17 cellular contexts compared by ENCODE assay signal in the genomic region with DNA sequence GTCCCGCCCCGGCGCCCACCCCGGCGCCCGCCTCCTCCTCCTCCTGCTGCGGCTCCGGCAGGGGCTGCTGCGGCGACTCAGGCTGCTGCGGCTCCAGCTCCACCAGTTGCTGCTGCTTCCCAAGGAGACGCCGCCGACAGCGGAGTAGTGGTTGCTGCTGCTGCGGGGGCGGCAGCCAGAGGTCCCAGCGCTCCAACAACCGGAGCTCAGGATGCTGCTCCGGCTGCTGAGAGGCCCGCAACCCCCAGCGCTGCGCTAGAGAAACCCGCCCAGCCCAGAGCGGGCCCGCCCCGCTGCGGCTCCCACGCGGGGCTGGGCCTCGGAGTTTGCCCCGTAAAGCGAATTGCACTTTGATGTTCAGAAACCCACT. TPM values are rescaled to one million over a fixed set of nuclear protein-coding genes. Genes with fewer than 3 reads are reported as not detected.
DNase-seq lines count a peak whose midpoint lies in the region; ATAC-seq and TF ChIP-seq lines count a peak whose summit lies in the region.
"Had no signal": no experiment of that assay in that cellular context is flagged by ENCODE, and none has a peak within 500 bp of the region (broad histone marks: within the 10 kb centered on the region; RNA-seq: fewer than 3 reads in every experiment).

No MANE protein-coding gene starts in this region.

- no peak overlapping the region for H3K27ac Mint-ChIP-seq in type B pancreatic cell
- H3K27ac Mint-ChIP-seq: naive B cell had no signal

- H3K27ac ChIP-seq in right cardiac atrium (ENCODE audit: low read length) = no peak overlapping the region
- no peak overlapping the region for H3K27ac ChIP-seq in coronary artery
- H3K27ac ChIP-seq in lung (ENCODE audit: low read depth in 1 of 2, low read length in 1 of 2) = no peak overlapping the region
- H3K27ac ChIP-seq in aorta (ENCODE audit: low read depth in 1 of 2, low read length in 2 of 2) = no peak overlapping the region
- H3K27ac ChIP-seq: BLaER1, gastroesophageal sphincter, Peyer's patch, VCaP had no signal

- intact Hi-C loops in right cardiac atrium (cut with DNase I) (no loop called here), Right ventricle myocardium superior (cut with DNase I) (no loop called here), aorta (cut with DNase I) (no loop called here)

- WGBS in right cardiac atrium = 2% methylated on average over 33 of the region's 33 CpGs
- WGBS in lung, 2 donors = 1 to 2% methylated on average over 30 to 33 of the region's 33 CpGs
- 0 to 1% methylated on average over 30 to 33 of the region's 33 CpGs for WGBS in aorta, 2 donors

- H3K27me3 Mint-ChIP-seq in type B pancreatic cell = no peaks in the 10 kb centered on the region

- no peaks in the 10 kb centered on the region for H3K4me1 Mint-ChIP-seq in type B pancreatic cell (ENCODE audit: unreplicated experiment)

- TF ChIP-seq CTCF in coronary artery (IDR thresholded peaks at IDR 0.05) (no peak), lung (IDR thresholded peaks at IDR 0.05; ENCODE audit: control extremely low read depth, extremely low read depth) (no peak), type B pancreatic cell (conservative IDR thresholded peaks at IDR 0.05) (no peak)

- DNase-seq in right cardiac atrium = no peak
- DNase-seq in Right ventricle myocardium superior = no peak
- DNase-seq in coronary artery (ENCODE audit: low spot score) = no peak
- DNase-seq in lung (ENCODE audit: low spot score) = no peak
- peak in 1 of 2 donors; percentile 50 for DNase-seq in aorta
- DNase-seq in NCI-H82 treated with DMSO at 0.1 percent for 48 hours (lab: John Stamatoyannopoulos, UW; ENCODE audit: unreplicated experiment) = no peak
- no peak for DNase-seq in type B pancreatic cell (ENCODE audit: extremely low spot score, unreplicated experiment)
- DNase-seq: KG1; naive B cell; NCI-H2107; Peyer's patch; stimulated activated naive CD4-positive, alpha-beta T cell had no signal

- H3K9me3 Mint-ChIP-seq in type B pancreatic cell = peaks cover 4% of the 10 kb centered on the region

- peaks cover 3% of the 10 kb centered on the region for H3K27me3 ChIP-seq in right cardiac atrium (ENCODE audit: control insufficient read depth, insufficient read depth)
- H3K27me3 ChIP-seq in lung (ENCODE audit: control insufficient read depth, insufficient read depth) = peaks cover 9% of the 10 kb centered on the region
- H3K27me3 ChIP-seq in aorta (ENCODE audit: control insufficient read depth in 1 of 2, insufficient read depth in 2 of 2, low read length in 1 of 2) = peaks cover 0 to 1% of the 10 kb centered on the region in 2 donors
- H3K27me3 ChIP-seq: BLaER1, Peyer's patch had no signal

- no peaks in the 10 kb centered on the region for H3K9me3 ChIP-seq in right cardiac atrium (ENCODE audit: control insufficient read depth, low read length)
- peaks cover 0 to 9% of the 10 kb centered on the region in 2 donors for H3K9me3 ChIP-seq in lung (ENCODE audit: control insufficient read depth in 2 of 2, insufficient read depth in 1 of 2, low read length in 1 of 2)
- no peaks in the 10 kb centered on the region for H3K9me3 ChIP-seq in aorta (ENCODE audit: control insufficient read depth, low read length)
- H3K9me3 ChIP-seq: BLaER1, gastroesophageal sphincter, Peyer's patch had no signal

- no peaks in the 10 kb centered on the region for H3K36me3 Mint-ChIP-seq in type B pancreatic cell
- H3K36me3 Mint-ChIP-seq: naive B cell had no signal

- ATAC-seq in right cardiac atrium = peak in 1 of 2 donors; percentile 40
- ATAC-seq in Right ventricle myocardium superior (ENCODE audit: poor library complexity) = no peak
- peak; percentile 38 for ATAC-seq in lung (ENCODE audit: insufficient read depth, low FRiP score)
- ATAC-seq in aorta (ENCODE audit: low FRiP score) = peak; percentile 40
- no peak for ATAC-seq in GM18870 (IDR thresholded peaks at IDR 0.05; ENCODE audit: unreplicated experiment)
- ATAC-seq: gastroesophageal sphincter had no signal

- H3K4me3 ChIP-seq in right cardiac atrium (ENCODE audit: low read length) = peak overlapping the region; percentile 31
- H3K4me3 ChIP-seq in coronary artery = peak overlapping the region; percentile 46
- no peak overlapping the region for H3K4me3 ChIP-seq in lung
- H3K4me3 ChIP-seq in aorta (ENCODE audit: low read length in 2 of 2) = no peak overlapping the region
- H3K4me3 ChIP-seq: BLaER1 had no signal

- H3K4me1 ChIP-seq in right cardiac atrium (ENCODE audit: control insufficient read depth, insufficient read depth, low read length) = no peaks in the 10 kb centered on the region
- H3K4me1 ChIP-seq in lung (ENCODE audit: control insufficient read depth in 2 of 2, insufficient read depth in 2 of 2, low read length in 2 of 2) = peaks cover 0 to 1% of the 10 kb centered on the region in 2 donors
- no peaks in the 10 kb centered on the region for H3K4me1 ChIP-seq in aorta (ENCODE audit: control insufficient read depth in 1 of 2, insufficient read depth in 2 of 2, low read length in 2 of 2)
- H3K4me1 ChIP-seq: BLaER1 had no signal

- no peaks in the 10 kb centered on the region for H3K36me3 ChIP-seq in lung (ENCODE audit: control insufficient read depth in 2 of 2, insufficient read depth in 2 of 2, low read length in 2 of 2)
- H3K36me3 ChIP-seq in aorta (ENCODE audit: control insufficient read depth in 1 of 2, insufficient read depth in 2 of 2, low read length in 1 of 2) = no peaks in the 10 kb centered on the region
- H3K36me3 ChIP-seq: BLaER1, gastroesophageal sphincter, Peyer's patch had no signal

- no peak overlapping the region for H3K4me3 Mint-ChIP-seq in type B pancreatic cell
- H3K4me3 Mint-ChIP-seq: naive B cell had no signal

RNA-seq across cellular contexts. Expression of a gene that starts 1.2 kb away (rescaled TPM):
- not detected for total RNA-seq in right cardiac atrium
- not detected for polyA plus RNA-seq in right cardiac atrium
- not detected for total RNA-seq in Right ventricle myocardium superior
- not detected for total RNA-seq in lung
- not detected for polyA plus RNA-seq in lung
- not detected for total RNA-seq in aorta
- 1 to 10 TPM in 1 of 2 donors, under 1 TPM in 1; 0.18 to 1.1 TPM for polyA plus RNA-seq in aorta
- not detected in 2 replicates for total RNA-seq in type B pancreatic cell (ENCODE audit: low replicate concordance)
- total RNA-seq: H4, Peyer's patch had no signal

RNA-seq across cellular contexts. Expression of a gene that starts 4.8 kb away (rescaled TPM):
- total RNA-seq in right cardiac atrium (not detected), Right ventricle myocardium superior (not detected), lung (not detected), aorta (not detected), type B pancreatic cell (ENCODE audit: low replicate concordance) (not detected in 2 replicates)
- polyA plus RNA-seq in right cardiac atrium (not detected), lung (under 1 TPM in 1 of 2 donors, not detected in 1; 0.07 TPM), aorta (under 1 TPM in 1 of 2 donors, not detected in 1; 0.15 TPM)
- total RNA-seq: gastroesophageal sphincter, H4, Peyer's patch had no signal

RNA-seq across cellular contexts. Expression of a gene that starts 51.1 kb away (rescaled TPM):
- total RNA-seq in right cardiac atrium (not detected), Right ventricle myocardium superior (not detected), lung (not detected), aorta (not detected), type B pancreatic cell (ENCODE audit: low replicate concordance) (not detected in 2 replicates)
- polyA plus RNA-seq in right cardiac atrium (not detected), lung (not detected), aorta (not detected)
- total RNA-seq: gastroesophageal sphincter, H4, Peyer's patch had no signal

Comparison
In these comparisons a context has a peak if more than half of its experiments do, and no peak if none do; other contexts are left out.
1. ATAC-seq: peak in lung (single experiment) and aorta (single experiment); none in Right ventricle myocardium superior (single experiment) and GM18870 (single experiment).
2. H3K4me3 ChIP-seq: peak in right cardiac atrium (single experiment) and coronary artery (single experiment); none in lung (single experiment) and aorta (0 of 2).